8 cellular contexts compared by ENCODE assay signal in the genomic region with DNA sequence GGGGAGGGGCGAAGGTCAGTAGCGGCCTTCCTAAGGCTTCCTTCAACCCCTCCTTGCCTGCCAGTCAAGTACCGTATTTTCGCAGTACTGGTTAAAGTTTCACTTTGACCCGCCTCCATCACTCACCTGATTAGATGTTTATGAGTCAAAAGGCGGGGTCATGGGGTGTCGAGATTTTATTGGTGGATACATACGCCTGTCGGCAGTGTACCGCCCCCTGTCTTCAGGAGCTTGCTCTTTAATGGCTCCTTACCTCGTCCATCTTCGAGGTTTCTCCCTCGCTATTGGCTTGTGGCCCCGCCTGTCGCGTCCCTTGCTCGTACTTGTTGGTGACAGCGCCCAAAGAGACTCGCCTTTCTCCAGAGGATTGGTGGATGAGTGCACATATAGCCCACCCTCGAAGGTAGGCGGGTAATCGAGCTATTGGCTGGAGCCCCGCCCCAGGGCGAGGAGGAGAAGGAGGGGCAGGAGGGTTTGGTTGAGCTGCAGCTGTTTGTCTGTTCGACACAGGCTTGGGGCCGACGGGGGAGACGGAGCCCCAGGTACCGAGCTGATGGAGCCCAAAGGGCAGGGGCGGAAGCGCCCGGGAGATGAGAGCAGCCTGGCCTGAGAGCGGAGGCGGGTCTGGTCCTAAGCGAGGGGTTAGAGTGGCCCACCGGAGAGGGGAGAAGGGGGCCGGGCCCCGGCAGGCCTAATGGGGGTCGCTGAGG. TPM values are rescaled to one million over a fixed set of nuclear protein-coding genes. Genes with fewer than 3 reads are reported as not detected.
DNase-seq lines count a peak whose midpoint lies in the region; ATAC-seq and TF ChIP-seq lines count a peak whose summit lies in the region.

A gene with protein sequence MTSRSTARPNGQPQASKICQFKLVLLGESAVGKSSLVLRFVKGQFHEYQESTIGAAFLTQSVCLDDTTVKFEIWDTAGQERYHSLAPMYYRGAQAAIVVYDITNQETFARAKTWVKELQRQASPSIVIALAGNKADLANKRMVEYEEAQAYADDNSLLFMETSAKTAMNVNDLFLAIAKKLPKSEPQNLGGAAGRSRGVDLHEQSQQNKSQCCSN (plus strand): TSS at position 481 of the 710 bp plus-strand sequence. CDS start 12,883 bp downstream, outside the sequence.

- 0% methylated on average over 13 to 14 of the region's 39 CpGs for WGBS in gastroesophageal sphincter (ENCODE audit: low coverage in 1 of 2), 2 donors

- intact Hi-C loops in activated naive CD4-positive, alpha-beta T cell treated with anti-CD3 and anti-CD28 coated beads for 36 hours (cut with micrococcal nuclease): loop anchor here (1.0 to 10.0 kb wide), 16 partner anchors 7 to 361 kb away; a partner anchor contains a TSS

- peaks cover 24% of the 10 kb centered on the region for H3K4me1 Mint-ChIP-seq in activated naive CD4-positive, alpha-beta T cell treated with anti-CD3 and anti-CD28 coated beads for 36 hours (ENCODE audit: low read depth)

- H3K36me3 Mint-ChIP-seq in activated naive CD4-positive, alpha-beta T cell treated with anti-CD3 and anti-CD28 coated beads for 36 hours (ENCODE audit: low read depth): peaks cover 18% of the 10 kb centered on the region

- no peak for TF ChIP-seq CTCF in GM06990 (IDR thresholded peaks at IDR 0.05; ENCODE audit: insufficient read depth, low read length, poor library complexity, severe bottlenecking)
- TF ChIP-seq CTCF in NB4 (IDR thresholded peaks at IDR 0.05; ENCODE audit: low read depth, low read length): no peak
- peak in 1 of 4 experiments; percentile 36 for TF ChIP-seq CTCF in gastroesophageal sphincter (IDR thresholded peaks at IDR 0.05)
- peak; percentile 24 for TF ChIP-seq CTCF in neutrophil (IDR thresholded peaks at IDR 0.05)

- H3K4me3 ChIP-seq in GM06990 (replicated peaks; ENCODE audit: low read depth, low read length) (peak within 1 kb of the TSS; percentile 92), NB4 (ENCODE audit: low read depth, low read length) (peak within 1 kb of the TSS; percentile 96), gastroesophageal sphincter (peak within 1 kb of the TSS; percentile 94 to 99), neutrophil (ENCODE audit: low read depth in 1 of 2, low read length in 1 of 2) (peak within 1 kb of the TSS; percentile 78 to 96)

- H3K9me3 ChIP-seq in gastroesophageal sphincter: no peaks in the 10 kb centered on the region
- no peaks in the 10 kb centered on the region for H3K9me3 ChIP-seq in neutrophil

- H3K27me3 ChIP-seq in GM06990 (replicated peaks; ENCODE audit: control insufficient read depth, insufficient read depth, low read length) (no peaks in the 10 kb centered on the region), gastroesophageal sphincter (no peaks in the 10 kb centered on the region), neutrophil (no peaks in the 10 kb centered on the region)

- DNase-seq in GM06990 (ENCODE audit: extremely low read depth, insufficient read length) (peak; percentile 94), NB4 (ENCODE audit: low read depth) (peak; percentile 100), SK-N-DZ (ENCODE audit: low spot score) (peak; percentile 100), substantia nigra (lab: John Stamatoyannopoulos, UW) (peak; percentile 61 to 100 (median 99))
- peak; percentile 99 for DNase-seq in activated naive CD4-positive, alpha-beta T cell treated with anti-CD3 and anti-CD28 coated beads for 36 hours

- H3K27ac Mint-ChIP-seq in activated naive CD4-positive, alpha-beta T cell treated with anti-CD3 and anti-CD28 coated beads for 36 hours: no peak within 1 kb of the TSS

- ATAC-seq in HG02571 (IDR thresholded peaks at IDR 0.05; ENCODE audit: unreplicated experiment) (peak; percentile 87), gastroesophageal sphincter (peak; percentile 95)

- peak; percentile 86 for TF ChIP-seq POLR2A in NB4 (IDR thresholded peaks at IDR 0.05; ENCODE audit: extremely low read depth, insufficient read length)
- peak; percentile 94 to 96 for TF ChIP-seq POLR2A in gastroesophageal sphincter (IDR thresholded peaks at IDR 0.05)

- H3K9me3 Mint-ChIP-seq in activated naive CD4-positive, alpha-beta T cell treated with anti-CD3 and anti-CD28 coated beads for 36 hours: no peaks in the 10 kb centered on the region

- no peak within 1 kb of the TSS for H3K4me3 Mint-ChIP-seq in activated naive CD4-positive, alpha-beta T cell treated with anti-CD3 and anti-CD28 coated beads for 36 hours

- H3K36me3 ChIP-seq in GM06990 (ENCODE audit: control insufficient read depth, insufficient read depth, low read length): peaks cover 5% of the 10 kb centered on the region
- peaks cover 0 to 28% of the 10 kb centered on the region in 2 donors for H3K36me3 ChIP-seq in gastroesophageal sphincter
- H3K36me3 ChIP-seq in neutrophil: no peaks in the 10 kb centered on the region

- H3K27me3 Mint-ChIP-seq in activated naive CD4-positive, alpha-beta T cell treated with anti-CD3 and anti-CD28 coated beads for 36 hours (ENCODE audit: low read depth): no peaks in the 10 kb centered on the region

- peaks cover 3 to 71% (median 18%) of the 10 kb centered on the region in 3 donors for H3K4me1 ChIP-seq in gastroesophageal sphincter
- H3K4me1 ChIP-seq in neutrophil (ENCODE audit: control insufficient read depth in 1 of 2, insufficient read depth in 1 of 2, low read depth in 1 of 2, low read length in 1 of 2): peaks cover 52 to 55% of the 10 kb centered on the region in 2 experiments

- H3K27ac ChIP-seq in gastroesophageal sphincter (peak within 1 kb of the TSS; percentile 97 to 99 (median 97)), neutrophil (peak within 1 kb of the TSS; percentile 91), substantia nigra (ENCODE audit: low read depth, low read length, poor library complexity, severe bottlenecking) (peak within 1 kb of the TSS; percentile 96)

- TF ChIP-seq EP300 in gastroesophageal sphincter (IDR thresholded peaks at IDR 0.05): no peak

- CTCF ChIA-PET in activated naive CD4-positive, alpha-beta T cell treated with anti-CD3 and anti-CD28 coated beads for 36 hours (lab: Charles Lee): interaction anchor here (0.6 to 2.7 kb wide), 14 partner anchors 10 to 287 kb away, joined by 3 to 18 read pairs (median 4); a partner anchor contains a TSS

RNA-seq across cellular contexts. Expression of the gene that starts here (rescaled TPM):
- polyA plus RNA-seq in SK-N-DZ (2014; cell fraction: cytosol; rRNA removed): 37.1 and 42.8 TPM in 2 replicates
- 22.1 and 33.4 TPM in 2 replicates for polyA plus RNA-seq in SK-N-DZ (2014; cell fraction: nucleus; rRNA removed)
- 10 to 100 TPM; 33.2 to 35.7 TPM for total RNA-seq in activated naive CD4-positive, alpha-beta T cell treated with anti-CD3 and anti-CD28 coated beads for 36 hours
- 100 to 1,000 TPM; 113 to 169 (median 142) TPM for total RNA-seq in gastroesophageal sphincter

Comparison
In these comparisons a context has a peak if more than half of its experiments do, and no peak if none do; other contexts are left out.
1. Peak in every context shown above with its lines: DNase-seq, ATAC-seq, H3K4me3 ChIP-seq and H3K27ac ChIP-seq.